Comparison of ENCODE assay signal across 1 cellular context in genomic region chr10:124791378-124792348, GRCh38.
A peak's percentile ranks its signal among the peaks of the same experiment; 100 is the strongest.
TF ChIP-seq lines count a peak whose summit lies in the region.

TSS of gene EEF1AKMT2 (minus strand) at chr10:124791887. CDS start at chr10:124791833, 54 bp downstream.

TF ChIP-seq in K562, 482 proteins besides CTCF, POLR2A, EP300 and RAD21 (continued from another document):
- TF ChIP-seq CREB3L1 (IDR thresholded peaks at IDR 0.05; ENCODE audit: borderline replicate concordance, low read depth) (peak; percentile 89), BCLAF1 (IDR thresholded peaks at IDR 0.05; ENCODE audit: borderline replicate concordance in 1 of 2, control insufficient read depth in 1 of 2, low read depth in 2 of 2, low read length in 1 of 2) (peak in 1 of 2 experiments; percentile 35; a peak in 1 of 4 replicates), SREBF2 (CRISPR knock-in tag; IDR thresholded peaks at IDR 0.05) (no peak), PBX2 (CRISPR knock-in tag; IDR thresholded peaks at IDR 0.05; ENCODE audit: low read depth) (no peak), PBX2 (tag; conservative IDR thresholded peaks at IDR 0.05; ENCODE audit: low read depth) (no peak), JUND (IDR thresholded peaks at IDR 0.05; ENCODE audit: borderline replicate concordance, low read depth, low read length) (0 out of 2 replicates have a peak, but pooled peaks have one; percentile 25), JUND (tag; IDR thresholded peaks at IDR 0.05; ENCODE audit: borderline replicate concordance, low read depth, low read length) (no peak), PTBP1 (IDR thresholded peaks at IDR 0.05; ENCODE audit: low read depth, low read length) (no peak), MTA1 (IDR thresholded peaks at IDR 0.05; ENCODE audit: borderline replicate concordance) (no peak), CLOCK (CRISPR knock-in tag; IDR thresholded peaks at IDR 0.05; ENCODE audit: borderline replicate concordance) (no peak), ZFP91 (CRISPR knock-in tag; IDR thresholded peaks at IDR 0.05) (peak; percentile 52; the same call in 1 of the 2 replicates), SMARCA4 (IDR thresholded peaks at IDR 0.05) (no peak), LEF1 (IDR thresholded peaks at IDR 0.05) (no peak), ZNF140 (CRISPR knock-in tag; IDR thresholded peaks at IDR 0.05) (no peak), TSHZ1 (CRISPR knock-in tag; IDR thresholded peaks at IDR 0.05) (no peak), FUS (optimal IDR thresholded peaks at IDR 0.05; ENCODE audit: low read depth, low read length) (no peak), HIVEP1 (CRISPR knock-in tag; IDR thresholded peaks at IDR 0.05) (no peak), ZNF76 (CRISPR knock-in tag; IDR thresholded peaks at IDR 0.05; ENCODE audit: borderline replicate concordance) (no peak), RHOXF2B (CRISPR knock-in tag; conservative IDR thresholded peaks at IDR 0.05) (no peak), MYBL2 (IDR thresholded peaks at IDR 0.05; ENCODE audit: low read depth) (peak; percentile 80), MYBL2 (CRISPR knock-in tag; IDR thresholded peaks at IDR 0.05; ENCODE audit: borderline replicate concordance) (no peak), SNRNP70 (optimal IDR thresholded peaks at IDR 0.05; ENCODE audit: low read depth, low read length) (no peak), HOXB6 (CRISPR knock-in tag; IDR thresholded peaks at IDR 0.05; ENCODE audit: borderline replicate concordance) (no peak)
- TF ChIP-seq, protein P1, sequence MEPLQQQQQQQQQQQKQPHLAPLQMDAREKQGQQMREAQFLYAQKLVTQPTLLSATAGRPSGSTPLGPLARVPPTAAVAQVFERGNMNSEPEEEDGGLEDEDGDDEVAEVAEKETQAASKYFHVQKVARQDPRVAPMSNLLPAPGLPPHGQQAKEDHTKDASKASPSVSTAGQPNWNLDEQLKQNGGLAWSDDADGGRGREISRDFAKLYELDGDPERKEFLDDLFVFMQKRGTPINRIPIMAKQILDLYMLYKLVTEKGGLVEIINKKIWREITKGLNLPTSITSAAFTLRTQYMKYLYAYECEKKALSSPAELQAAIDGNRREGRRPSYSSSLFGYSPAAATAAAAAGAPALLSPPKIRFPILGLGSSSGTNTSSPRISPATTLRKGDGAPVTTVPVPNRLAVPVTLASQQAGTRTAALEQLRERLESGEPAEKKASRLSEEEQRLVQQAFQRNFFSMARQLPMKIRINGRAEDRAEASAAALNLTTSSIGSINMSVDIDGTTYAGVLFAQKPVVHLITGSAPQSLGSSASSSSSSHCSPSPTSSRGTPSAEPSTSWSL (CRISPR knock-in tag; IDR thresholded peaks at IDR 0.05; ENCODE audit: borderline replicate concordance), result no peak
